In genomic region chr16:371729-372521, GRCh38 we compare ENCODE assay signal across 20 cellular contexts. TPM values are rescaled to one million over a fixed set of nuclear protein-coding genes. Genes with fewer than 3 reads are reported as not detected.
DNase-seq lines count a peak whose midpoint lies in the region; ATAC-seq, FAIRE-seq and TF ChIP-seq lines count a peak whose summit lies in the region.
"Had no signal": no experiment of that assay in that cellular context is flagged by ENCODE, and none has a peak within 500 bp of the region (broad histone marks: within the 10 kb centered on the region; RNA-seq: fewer than 3 reads in every experiment).

No MANE protein-coding gene starts in this region.

- no peak overlapping the region for H3K4me3 ChIP-seq in pancreas
- H3K4me3 ChIP-seq: GM12878, right atrium auricular region had no signal

- DNase-seq in activated T-cell treated with anti-CD3 and anti-CD28 coated beads, Interleukin-2, amount 50 U/mL, for 4 hours: no peak
- DNase-seq in activated T-cell treated with anti-CD3 and anti-CD28 coated beads, Interleukin-2, amount 50 U/mL, for 48 hours: no peak
- DNase-seq in NCI-H187 treated with DMSO at 0.1 percent for 48 hours (lab: John Stamatoyannopoulos, UW): peak; percentile 88
- DNase-seq in pancreas: peak in 4 of 6 donors; percentile 32 to 76 (median 54)
- DNase-seq in stimulated activated CD4-positive, alpha-beta T cell treated with anti-CD3 and anti-CD28 coated beads, Interleukin-15, amount 100 ng/mL, for 24 hours: no peak
- no peak for DNase-seq in stimulated activated CD8-positive, alpha-beta memory T cell treated with anti-CD3 and anti-CD28 coated beads, Interleukin-4, amount 100 ng/mL, for 48 hours
- no peak for DNase-seq in NCI-H446 (lab: John Stamatoyannopoulos, UW)
- DNase-seq: activated CD8-positive, alpha-beta memory T cell treated with anti-CD3 and anti-CD28 coated beads for 24 hours; caudate nucleus; EL; NCI-H2081 treated with DMSO at 0.1 percent for 48 hours; PC-3; stimulated activated CD4-positive, alpha-beta T cell treated with anti-CD3 and anti-CD28 coated beads, Interleukin-4, amount 100 ng/mL, for 24 hours; stimulated activated naive B cell treated with anti-CD40 and anti-IgM and Interleukin-4, amounts not matched to agents 10 μg/mL and 1 μg/mL and 100 μg/mL, for 72 hours had no signal

- H3K27me3 Mint-ChIP-seq in activated T-cell treated with anti-CD3 and anti-CD28 coated beads, Interleukin-2, amount 50 U/mL, for 4 hours (ENCODE audit: low read depth): no peaks in the 10 kb centered on the region
- no peaks in the 10 kb centered on the region for H3K27me3 Mint-ChIP-seq in activated T-helper 17 cell treated with anti-CD3 and anti-CD28 coated beads, Interleukin-2, amount 50 U/mL, for 72 hours
- H3K27me3 Mint-ChIP-seq: stimulated activated naive B cell treated with anti-CD40 and anti-IgM and Interleukin-4, amounts not matched to agents 10 μg/mL and 1 μg/mL and 100 μg/mL, for 72 hours had no signal

- peaks cover 3% of the 10 kb centered on the region for H3K36me3 Mint-ChIP-seq in activated T-cell treated with anti-CD3 and anti-CD28 coated beads, Interleukin-2, amount 50 U/mL, for 4 hours (ENCODE audit: insufficient read depth)
- peaks cover 36% of the 10 kb centered on the region for H3K36me3 Mint-ChIP-seq in activated T-helper 17 cell treated with anti-CD3 and anti-CD28 coated beads, Interleukin-2, amount 50 U/mL, for 72 hours (ENCODE audit: low read depth)
- H3K36me3 Mint-ChIP-seq: activated naive CD4-positive, alpha-beta T cell treated with anti-CD3 and anti-CD28 coated beads, Interleukin-2, amount 50 U/mL, for 72 hours had no signal

- peaks cover 14% of the 10 kb centered on the region for H3K4me1 Mint-ChIP-seq in activated T-cell treated with anti-CD3 and anti-CD28 coated beads, Interleukin-2, amount 50 U/mL, for 4 hours (ENCODE audit: low read depth)
- peaks cover 6% of the 10 kb centered on the region for H3K4me1 Mint-ChIP-seq in activated T-helper 17 cell treated with anti-CD3 and anti-CD28 coated beads, Interleukin-2, amount 50 U/mL, for 72 hours

- no peak overlapping the region for H3K27ac ChIP-seq in pancreas

- TF ChIP-seq CTCF in pancreas (IDR thresholded peaks at IDR 0.05): no peak

- FAIRE-seq in pancreas (lab: Jason Lieb, UNC): no peak
- FAIRE-seq: GM12878, keratinocyte had no signal

- intact Hi-C loops in pancreas (cut with DNase I): no loop called here

- no peaks in the 10 kb centered on the region for H3K27me3 ChIP-seq in pancreas
- H3K27me3 ChIP-seq: right atrium auricular region, vagina had no signal

- H3K4me3 Mint-ChIP-seq in activated T-cell treated with anti-CD3 and anti-CD28 coated beads, Interleukin-2, amount 50 U/mL, for 4 hours: peak overlapping the region; percentile 45
- H3K4me3 Mint-ChIP-seq in activated T-helper 17 cell treated with anti-CD3 and anti-CD28 coated beads, Interleukin-2, amount 50 U/mL, for 72 hours: peak overlapping the region; percentile 20

- no peaks in the 10 kb centered on the region for H3K9me3 Mint-ChIP-seq in activated T-cell treated with anti-CD3 and anti-CD28 coated beads, Interleukin-2, amount 50 U/mL, for 4 hours
- H3K9me3 Mint-ChIP-seq in activated T-helper 17 cell treated with anti-CD3 and anti-CD28 coated beads, Interleukin-2, amount 50 U/mL, for 72 hours: no peaks in the 10 kb centered on the region
- H3K9me3 Mint-ChIP-seq: activated naive CD4-positive, alpha-beta T cell treated with anti-CD3 and anti-CD28 coated beads, Interleukin-2, amount 50 U/mL, for 72 hours; stimulated activated naive B cell treated with anti-CD40 and anti-IgM and Interleukin-4, amounts not matched to agents 10 μg/mL and 1 μg/mL and 100 μg/mL, for 72 hours had no signal

- peaks cover 0 to 11% (median 6%) of the 10 kb centered on the region in 3 donors for H3K4me1 ChIP-seq in pancreas

- peaks cover 5 to 33% (median 8%) of the 10 kb centered on the region in 3 donors for H3K36me3 ChIP-seq in pancreas

- peak overlapping the region; percentile 43 for H3K27ac Mint-ChIP-seq in activated T-helper 17 cell treated with anti-CD3 and anti-CD28 coated beads, Interleukin-2, amount 50 U/mL, for 72 hours
- H3K27ac Mint-ChIP-seq: stimulated activated naive B cell treated with anti-CD40 and anti-IgM and Interleukin-4, amounts not matched to agents 10 μg/mL and 1 μg/mL and 100 μg/mL, for 72 hours had no signal

- no peak for ATAC-seq in activated T-cell treated with anti-CD3 and anti-CD28 coated beads, Interleukin-2, amount 50 U/mL, for 4 hours
- ATAC-seq in activated T-helper 17 cell treated with anti-CD3 and anti-CD28 coated beads, Interleukin-2, amount 50 U/mL, for 72 hours (replicated peaks): no peak
- ATAC-seq in pancreas: peak in 2 of 4 donors; percentile 6 to 7
- ATAC-seq: activated naive CD4-positive, alpha-beta T cell treated with anti-CD3 and anti-CD28 coated beads, Interleukin-2, amount 50 U/mL, for 72 hours; stimulated activated naive B cell treated with anti-CD40 and anti-IgM and Interleukin-4, amounts not matched to agents 10 μg/mL and 1 μg/mL and 100 μg/mL, for 72 hours had no signal

- WGBS in pancreas, 2 donors: 77 to 79% methylated on average over 29 to 31 of the region's 31 CpGs

- H3K9me3 ChIP-seq in pancreas: no peaks in the 10 kb centered on the region
- H3K9me3 ChIP-seq: right atrium auricular region, vagina had no signal

RNA-seq across cellular contexts. Expression of gene MRPL28, which starts 1.6 kb away (rescaled TPM):
- total RNA-seq in activated T-cell treated with anti-CD3 and anti-CD28 coated beads, Interleukin-2, amount 50 U/mL, for 4 hours: 100 to 1,000 TPM; 124 to 136 (median 128) TPM
- total RNA-seq in activated T-helper 17 cell treated with anti-CD3 and anti-CD28 coated beads, Interleukin-2, amount 50 U/mL, for 72 hours: 10 to 100 TPM; 63.4 to 86.2 TPM
- total RNA-seq in pancreas: 10 to 100 TPM in 5 of 6 donors, 1 to 10 TPM in 1; 9.2 to 22.0 (median 18.6) TPM
- 10 to 100 TPM; 58.1 to 65.4 TPM for polyA plus RNA-seq in pancreas

RNA-seq across cellular contexts. Expression of gene PGAP6, which starts 9.9 kb away (rescaled TPM):
- 10 to 100 TPM; 33.4 to 39.1 (median 34.0) TPM for total RNA-seq in activated T-cell treated with anti-CD3 and anti-CD28 coated beads, Interleukin-2, amount 50 U/mL, for 4 hours
- 10 to 100 TPM; 25.6 to 26.1 TPM for total RNA-seq in activated T-helper 17 cell treated with anti-CD3 and anti-CD28 coated beads, Interleukin-2, amount 50 U/mL, for 72 hours
- total RNA-seq in pancreas: 10 to 100 TPM; 53.1 to 75.5 (median 58.9) TPM
- 10 to 100 TPM; 62.1 to 88.5 TPM for polyA plus RNA-seq in pancreas

RNA-seq across cellular contexts. Expression of gene AXIN1, which starts 19.4 kb away (rescaled TPM):
- total RNA-seq in activated T-cell treated with anti-CD3 and anti-CD28 coated beads, Interleukin-2, amount 50 U/mL, for 4 hours: 10 to 100 TPM; 34.1 to 40.4 (median 35.4) TPM
- total RNA-seq in activated T-helper 17 cell treated with anti-CD3 and anti-CD28 coated beads, Interleukin-2, amount 50 U/mL, for 72 hours: 10 to 100 TPM; 16.2 to 18.4 TPM
- total RNA-seq in pancreas: 10 to 100 TPM in 3 of 6 donors, 1 to 10 TPM in 3; 8.0 to 13.6 (median 9.6) TPM
- 10 to 100 TPM; 12.3 to 12.8 TPM for polyA plus RNA-seq in pancreas

RNA-seq across cellular contexts. Expression of gene NME4, which starts 25.1 kb away (rescaled TPM):
- 10 to 100 TPM; 46.1 to 78.9 (median 52.7) TPM for total RNA-seq in activated T-cell treated with anti-CD3 and anti-CD28 coated beads, Interleukin-2, amount 50 U/mL, for 4 hours
- total RNA-seq in activated T-helper 17 cell treated with anti-CD3 and anti-CD28 coated beads, Interleukin-2, amount 50 U/mL, for 72 hours: 10 to 100 TPM; 21.8 to 41.9 TPM
- total RNA-seq in pancreas: 10 to 100 TPM; 11.0 to 32.5 (median 20.8) TPM
- 10 to 100 TPM; 48.4 to 68.6 TPM for polyA plus RNA-seq in pancreas

RNA-seq across cellular contexts. Expression of gene DECR2, which starts 29.8 kb away (rescaled TPM):
- total RNA-seq in activated T-cell treated with anti-CD3 and anti-CD28 coated beads, Interleukin-2, amount 50 U/mL, for 4 hours: 10 to 100 TPM; 16.9 to 19.1 (median 17.8) TPM
- 10 to 100 TPM; 12.0 to 12.7 TPM for total RNA-seq in activated T-helper 17 cell treated with anti-CD3 and anti-CD28 coated beads, Interleukin-2, amount 50 U/mL, for 72 hours
- 10 to 100 TPM in 5 of 6 donors, 1 to 10 TPM in 1; 9.2 to 21.4 (median 15.6) TPM for total RNA-seq in pancreas
- polyA plus RNA-seq in pancreas: 10 to 100 TPM; 48.8 to 68.0 TPM

Comparison
In these comparisons a context has a peak if more than half of its experiments do, and no peak if none do; other contexts are left out.
1. DNase-seq: peak in NCI-H187 treated with DMSO at 0.1 percent for 48 hours (single experiment) and pancreas (4 of 6); none in activated T-cell treated with anti-CD3 and anti-CD28 coated beads, Interleukin-2, amount 50 U/mL, for 4 hours (single experiment), activated T-cell treated with anti-CD3 and anti-CD28 coated beads, Interleukin-2, amount 50 U/mL, for 48 hours (0 of 2), stimulated activated CD4-positive, alpha-beta T cell treated with anti-CD3 and anti-CD28 coated beads, Interleukin-15, amount 100 ng/mL, for 24 hours (single experiment), stimulated activated CD8-positive, alpha-beta memory T cell treated with anti-CD3 and anti-CD28 coated beads, Interleukin-4, amount 100 ng/mL, for 48 hours (single experiment) and NCI-H446 (0 of 2).